Comparison of ENCODE assay signal across 1 cellular context in genomic region chr3:179446501-179446900, GRCh38.
TF ChIP-seq lines count a peak whose summit lies in the region.

No MANE protein-coding gene starts in this region.

TF ChIP-seq in WTC11, 78 proteins besides CTCF, POLR2A, EP300 and RAD21 (continued from another document):
- TF ChIP-seq, protein P1, sequence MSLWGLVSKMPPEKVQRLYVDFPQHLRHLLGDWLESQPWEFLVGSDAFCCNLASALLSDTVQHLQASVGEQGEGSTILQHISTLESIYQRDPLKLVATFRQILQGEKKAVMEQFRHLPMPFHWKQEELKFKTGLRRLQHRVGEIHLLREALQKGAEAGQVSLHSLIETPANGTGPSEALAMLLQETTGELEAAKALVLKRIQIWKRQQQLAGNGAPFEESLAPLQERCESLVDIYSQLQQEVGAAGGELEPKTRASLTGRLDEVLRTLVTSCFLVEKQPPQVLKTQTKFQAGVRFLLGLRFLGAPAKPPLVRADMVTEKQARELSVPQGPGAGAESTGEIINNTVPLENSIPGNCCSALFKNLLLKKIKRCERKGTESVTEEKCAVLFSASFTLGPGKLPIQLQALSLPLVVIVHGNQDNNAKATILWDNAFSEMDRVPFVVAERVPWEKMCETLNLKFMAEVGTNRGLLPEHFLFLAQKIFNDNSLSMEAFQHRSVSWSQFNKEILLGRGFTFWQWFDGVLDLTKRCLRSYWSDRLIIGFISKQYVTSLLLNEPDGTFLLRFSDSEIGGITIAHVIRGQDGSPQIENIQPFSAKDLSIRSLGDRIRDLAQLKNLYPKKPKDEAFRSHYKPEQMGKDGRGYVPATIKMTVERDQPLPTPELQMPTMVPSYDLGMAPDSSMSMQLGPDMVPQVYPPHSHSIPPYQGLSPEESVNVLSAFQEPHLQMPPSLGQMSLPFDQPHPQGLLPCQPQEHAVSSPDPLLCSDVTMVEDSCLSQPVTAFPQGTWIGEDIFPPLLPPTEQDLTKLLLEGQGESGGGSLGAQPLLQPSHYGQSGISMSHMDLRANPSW (CRISPR knock-in tag; conservative IDR thresholded peaks at IDR 0.05; ENCODE audit: low read depth): no peak
- no peak for TF ChIP-seq TP53 (CRISPR knock-in tag; IDR thresholded peaks at IDR 0.05)
- TF ChIP-seq, protein P2, sequence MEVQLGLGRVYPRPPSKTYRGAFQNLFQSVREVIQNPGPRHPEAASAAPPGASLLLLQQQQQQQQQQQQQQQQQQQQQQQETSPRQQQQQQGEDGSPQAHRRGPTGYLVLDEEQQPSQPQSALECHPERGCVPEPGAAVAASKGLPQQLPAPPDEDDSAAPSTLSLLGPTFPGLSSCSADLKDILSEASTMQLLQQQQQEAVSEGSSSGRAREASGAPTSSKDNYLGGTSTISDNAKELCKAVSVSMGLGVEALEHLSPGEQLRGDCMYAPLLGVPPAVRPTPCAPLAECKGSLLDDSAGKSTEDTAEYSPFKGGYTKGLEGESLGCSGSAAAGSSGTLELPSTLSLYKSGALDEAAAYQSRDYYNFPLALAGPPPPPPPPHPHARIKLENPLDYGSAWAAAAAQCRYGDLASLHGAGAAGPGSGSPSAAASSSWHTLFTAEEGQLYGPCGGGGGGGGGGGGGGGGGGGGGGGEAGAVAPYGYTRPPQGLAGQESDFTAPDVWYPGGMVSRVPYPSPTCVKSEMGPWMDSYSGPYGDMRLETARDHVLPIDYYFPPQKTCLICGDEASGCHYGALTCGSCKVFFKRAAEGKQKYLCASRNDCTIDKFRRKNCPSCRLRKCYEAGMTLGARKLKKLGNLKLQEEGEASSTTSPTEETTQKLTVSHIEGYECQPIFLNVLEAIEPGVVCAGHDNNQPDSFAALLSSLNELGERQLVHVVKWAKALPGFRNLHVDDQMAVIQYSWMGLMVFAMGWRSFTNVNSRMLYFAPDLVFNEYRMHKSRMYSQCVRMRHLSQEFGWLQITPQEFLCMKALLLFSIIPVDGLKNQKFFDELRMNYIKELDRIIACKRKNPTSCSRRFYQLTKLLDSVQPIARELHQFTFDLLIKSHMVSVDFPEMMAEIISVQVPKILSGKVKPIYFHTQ (CRISPR knock-in tag; IDR thresholded peaks at IDR 0.05): no peak
- TF ChIP-seq FOXP1 (CRISPR knock-in tag; IDR thresholded peaks at IDR 0.05; ENCODE audit: borderline replicate concordance): no peak
- TF ChIP-seq ZNF396 (CRISPR knock-in tag; IDR thresholded peaks at IDR 0.05; ENCODE audit: borderline replicate concordance): no peak
- no peak for TF ChIP-seq ZNF416 (CRISPR knock-in tag; IDR thresholded peaks at IDR 0.05)
- TF ChIP-seq, protein P3, sequence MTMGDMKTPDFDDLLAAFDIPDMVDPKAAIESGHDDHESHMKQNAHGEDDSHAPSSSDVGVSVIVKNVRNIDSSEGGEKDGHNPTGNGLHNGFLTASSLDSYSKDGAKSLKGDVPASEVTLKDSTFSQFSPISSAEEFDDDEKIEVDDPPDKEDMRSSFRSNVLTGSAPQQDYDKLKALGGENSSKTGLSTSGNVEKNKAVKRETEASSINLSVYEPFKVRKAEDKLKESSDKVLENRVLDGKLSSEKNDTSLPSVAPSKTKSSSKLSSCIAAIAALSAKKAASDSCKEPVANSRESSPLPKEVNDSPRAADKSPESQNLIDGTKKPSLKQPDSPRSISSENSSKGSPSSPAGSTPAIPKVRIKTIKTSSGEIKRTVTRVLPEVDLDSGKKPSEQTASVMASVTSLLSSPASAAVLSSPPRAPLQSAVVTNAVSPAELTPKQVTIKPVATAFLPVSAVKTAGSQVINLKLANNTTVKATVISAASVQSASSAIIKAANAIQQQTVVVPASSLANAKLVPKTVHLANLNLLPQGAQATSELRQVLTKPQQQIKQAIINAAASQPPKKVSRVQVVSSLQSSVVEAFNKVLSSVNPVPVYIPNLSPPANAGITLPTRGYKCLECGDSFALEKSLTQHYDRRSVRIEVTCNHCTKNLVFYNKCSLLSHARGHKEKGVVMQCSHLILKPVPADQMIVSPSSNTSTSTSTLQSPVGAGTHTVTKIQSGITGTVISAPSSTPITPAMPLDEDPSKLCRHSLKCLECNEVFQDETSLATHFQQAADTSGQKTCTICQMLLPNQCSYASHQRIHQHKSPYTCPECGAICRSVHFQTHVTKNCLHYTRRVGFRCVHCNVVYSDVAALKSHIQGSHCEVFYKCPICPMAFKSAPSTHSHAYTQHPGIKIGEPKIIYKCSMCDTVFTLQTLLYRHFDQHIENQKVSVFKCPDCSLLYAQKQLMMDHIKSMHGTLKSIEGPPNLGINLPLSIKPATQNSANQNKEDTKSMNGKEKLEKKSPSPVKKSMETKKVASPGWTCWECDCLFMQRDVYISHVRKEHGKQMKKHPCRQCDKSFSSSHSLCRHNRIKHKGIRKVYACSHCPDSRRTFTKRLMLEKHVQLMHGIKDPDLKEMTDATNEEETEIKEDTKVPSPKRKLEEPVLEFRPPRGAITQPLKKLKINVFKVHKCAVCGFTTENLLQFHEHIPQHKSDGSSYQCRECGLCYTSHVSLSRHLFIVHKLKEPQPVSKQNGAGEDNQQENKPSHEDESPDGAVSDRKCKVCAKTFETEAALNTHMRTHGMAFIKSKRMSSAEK (CRISPR knock-in tag; IDR thresholded peaks at IDR 0.05; ENCODE audit: borderline replicate concordance): no peak
- no peak for TF ChIP-seq ZNF138 (CRISPR knock-in tag; conservative IDR thresholded peaks at IDR 0.05)
- TF ChIP-seq, protein P4, sequence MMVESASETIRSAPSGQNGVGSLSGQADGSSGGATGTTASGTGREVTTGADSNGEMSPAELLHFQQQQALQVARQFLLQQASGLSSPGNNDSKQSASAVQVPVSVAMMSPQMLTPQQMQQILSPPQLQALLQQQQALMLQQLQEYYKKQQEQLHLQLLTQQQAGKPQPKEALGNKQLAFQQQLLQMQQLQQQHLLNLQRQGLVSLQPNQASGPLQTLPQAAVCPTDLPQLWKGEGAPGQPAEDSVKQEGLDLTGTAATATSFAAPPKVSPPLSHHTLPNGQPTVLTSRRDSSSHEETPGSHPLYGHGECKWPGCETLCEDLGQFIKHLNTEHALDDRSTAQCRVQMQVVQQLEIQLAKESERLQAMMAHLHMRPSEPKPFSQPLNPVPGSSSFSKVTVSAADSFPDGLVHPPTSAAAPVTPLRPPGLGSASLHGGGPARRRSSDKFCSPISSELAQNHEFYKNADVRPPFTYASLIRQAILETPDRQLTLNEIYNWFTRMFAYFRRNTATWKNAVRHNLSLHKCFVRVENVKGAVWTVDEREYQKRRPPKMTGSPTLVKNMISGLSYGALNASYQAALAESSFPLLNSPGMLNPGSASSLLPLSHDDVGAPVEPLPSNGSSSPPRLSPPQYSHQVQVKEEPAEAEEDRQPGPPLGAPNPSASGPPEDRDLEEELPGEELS (CRISPR knock-in tag; IDR thresholded peaks at IDR 0.05): no peak
